Comparison of ENCODE assay signal across 13 cellular contexts in the genomic region with DNA sequence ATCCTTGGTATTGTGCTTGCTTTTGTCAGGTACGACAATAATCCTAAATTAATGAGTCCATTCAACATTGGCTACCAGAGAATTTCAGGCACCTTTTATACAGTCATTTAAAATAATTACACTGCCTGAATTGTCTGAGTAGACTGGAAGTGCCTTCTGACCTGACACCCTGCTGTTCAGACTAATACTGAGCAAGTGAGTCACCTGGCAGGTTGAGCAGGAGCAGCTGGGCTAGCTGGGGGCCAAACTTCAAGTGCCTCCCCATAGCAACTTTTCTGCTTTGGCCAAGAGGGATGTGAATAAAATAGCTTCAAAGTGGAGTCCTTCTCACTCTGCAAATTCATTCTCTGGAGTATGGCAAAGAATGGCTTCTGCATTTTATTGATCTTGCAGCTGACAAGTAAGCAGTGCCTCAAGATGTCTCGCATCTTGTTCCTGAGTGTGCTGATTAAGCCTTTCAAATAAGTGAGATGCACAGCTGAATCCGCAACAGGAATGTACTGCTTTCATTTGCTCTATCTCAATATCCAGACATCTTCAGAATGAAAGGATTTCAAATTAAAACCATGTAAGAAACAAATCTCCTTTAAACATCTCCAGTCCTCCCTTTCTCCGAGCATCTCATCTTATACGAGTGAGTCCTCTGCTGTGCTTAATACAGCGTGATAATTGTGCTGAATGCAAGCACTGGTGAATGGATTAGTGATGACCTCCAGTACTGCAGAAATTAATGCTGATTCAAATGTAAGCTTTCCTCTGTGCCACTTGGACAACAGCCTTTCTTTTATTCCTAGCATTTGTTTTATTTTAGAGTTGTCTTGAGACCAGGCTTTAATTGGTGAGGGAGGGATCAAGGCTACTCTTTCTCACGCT.
A peak's percentile ranks its signal among the peaks of the same experiment; 100 is the strongest.
DNase-seq lines count a peak whose midpoint lies in the region; TF ChIP-seq lines count a peak whose summit lies in the region.
"Had no signal": no experiment of that assay in that cellular context is flagged by ENCODE, and none has a peak within 500 bp of the region (broad histone marks: within the 10 kb centered on the region; RNA-seq: fewer than 3 reads in every experiment).

No MANE protein-coding gene starts in this region.

- DNase-seq in DMS 273 (lab: John Stamatoyannopoulos, UW; ENCODE audit: unreplicated experiment) (peak; percentile 35), DMS 273 treated with DMSO at 0.1 percent for 48 hours (lab: John Stamatoyannopoulos, UW) (no peak), NCI-H446 (lab: John Stamatoyannopoulos, UW) (peak; percentile 23 to 72), choroid plexus epithelial cell (ENCODE audit: low read depth) (peak; percentile 73), GM13977 (ENCODE audit: low spot score) (no peak), GF-D8 (lab: John Stamatoyannopoulos, UW) (no peak), BE2C (no peak)
- DNase-seq: amniotic stem cell; DND-41; kidney glomerular epithelial cell; stimulated activated naive CD4-positive, alpha-beta T cell; T-helper 9 cell had no signal

- H3K4me1 ChIP-seq in neuron (ENCODE audit: insufficient read depth, low read length): peaks cover 3% of the 10 kb centered on the region
- no peaks in the 10 kb centered on the region; the same call in 1 of the 2 replicates for H3K4me1 ChIP-seq in BE2C

- H3K4me3 ChIP-seq in choroid plexus epithelial cell (ENCODE audit: low read depth, low read length) (no peak overlapping the region), neuron (ENCODE audit: low read length) (no peak overlapping the region), BE2C (ENCODE audit: low read depth, low read length) (no peak overlapping the region)

- H3K27me3 ChIP-seq in neuron (ENCODE audit: insufficient read depth, low read length): no peaks in the 10 kb centered on the region
- no peaks in the 10 kb centered on the region for H3K27me3 ChIP-seq in BE2C

- H3K9me3 ChIP-seq in neuron (ENCODE audit: low read length) (no peaks in the 10 kb centered on the region), BE2C (no peaks in the 10 kb centered on the region)

- TF ChIP-seq CTCF in choroid plexus epithelial cell (conservative IDR thresholded peaks at IDR 0.05; ENCODE audit: low read depth, low read length) (no peak), GM13977 (IDR thresholded peaks at IDR 0.05; ENCODE audit: extremely low read depth, insufficient read depth, missing control alignments) (no peak), BE2C (IDR thresholded peaks at IDR 0.05; ENCODE audit: low read depth, low read length) (no peak)

- H2AFZ ChIP-seq in neuron (ENCODE audit: low read depth, low read length): peak overlapping the region; percentile 8

- in situ Hi-C loops in GM13977 (cut with MboI; ENCODE audit: low pct_unique_long_range_greater_than_20kb, low sequenced_read_pairs, unreplicated experiment): no loop called here

- H3K36me3 ChIP-seq in neuron (ENCODE audit: insufficient read depth, low read length) (no peaks in the 10 kb centered on the region), BE2C (no peaks in the 10 kb centered on the region)

Comparison
In these comparisons a context has a peak if more than half of its experiments do, and no peak if none do; other contexts are left out.
1. DNase-seq: peak in DMS 273 (single experiment), NCI-H446 (2 of 2) and choroid plexus epithelial cell (single experiment); none in DMS 273 treated with DMSO at 0.1 percent for 48 hours (single experiment), GM13977 (single experiment), GF-D8 (single experiment) and BE2C (single experiment).